In genomic region chr11:95791385-95792033, GRCh38 we compare ENCODE assay signal across 8 cellular contexts. TPM values are rescaled to one million over a fixed set of nuclear protein-coding genes. Genes with fewer than 3 reads are reported as not detected.
DNase-seq lines count a peak whose midpoint lies in the region; ATAC-seq and TF ChIP-seq lines count a peak whose summit lies in the region.

No MANE protein-coding gene starts in this region.

- ATAC-seq in naive B cell (ENCODE audit: low read depth in 2 of 2) (no peak), HG03139 (IDR thresholded peaks at IDR 0.05; ENCODE audit: unreplicated experiment) (no peak)

- no peaks in the 10 kb centered on the region for H3K9me3 ChIP-seq in KOPT-K1 (ENCODE audit: insufficient read depth, low read length, poor library complexity, severe bottlenecking)

- H3K9me3 Mint-ChIP-seq in naive B cell: no peaks in the 10 kb centered on the region

- H3K4me3 Mint-ChIP-seq in naive B cell: peak overlapping the region; percentile 97 to 100 (median 100)

- H3K4me3 ChIP-seq in AG10803 (ENCODE audit: low read length) (peak overlapping the region; percentile 91), cardiac fibroblast (replicated peaks in 1 of 2; ENCODE audit: low read depth in 2 of 2, low read length in 2 of 2) (peak overlapping the region; percentile 88 to 97)

- H3K27me3 Mint-ChIP-seq in naive B cell: no peaks in the 10 kb centered on the region

- H3K36me3 Mint-ChIP-seq in naive B cell: no peaks in the 10 kb centered on the region

- H3K4me1 Mint-ChIP-seq in naive B cell: peaks cover 31 to 65% (median 44%) of the 10 kb centered on the region in 3 donors

- peak overlapping the region; percentile 90 for H3K27ac ChIP-seq in KOPT-K1 (ENCODE audit: low read depth, low read length, poor library complexity, severe bottlenecking)

- DNase-seq in AG10803 (ENCODE audit: low read depth) (no peak), cardiac fibroblast (ENCODE audit: low read depth in 2 of 2) (no peak), naive B cell (no peak), hippocampal formation (lab: John Stamatoyannopoulos, UW) (no peak), COR-L47 (lab: John Stamatoyannopoulos, UW) (no peak)
- DNase-seq in activated CD4-positive, alpha-beta T cell treated with anti-CD3 and anti-CD28 coated beads for 1 hour: no peak

- no peak for TF ChIP-seq CTCF in AG10803 (conservative IDR thresholded peaks at IDR 0.05; ENCODE audit: low read length)
- no peak for TF ChIP-seq CTCF in cardiac fibroblast (IDR thresholded peaks at IDR 0.05; ENCODE audit: low read depth, low read length)

- peak overlapping the region; percentile 14 to 100 (median 100) for H3K27ac Mint-ChIP-seq in naive B cell

- peaks cover 35% of the 10 kb centered on the region for H3K36me3 ChIP-seq in KOPT-K1 (ENCODE audit: insufficient read depth, low read length)

RNA-seq across cellular contexts. Expression of gene CEP57, which starts 1.2 kb away (rescaled TPM):
- 10 to 100 TPM; 40.2 to 59.8 (median 54.2) TPM for polyA plus RNA-seq in naive B cell (ENCODE audit: low read depth in 6 of 6)

RNA-seq across cellular contexts. Expression of gene FAM76B, which starts 1.9 kb away (rescaled TPM):
- 10 to 100 TPM; 17.3 to 25.9 (median 22.1) TPM for polyA plus RNA-seq in naive B cell (ENCODE audit: low read depth in 6 of 6)
